In the genomic region with DNA sequence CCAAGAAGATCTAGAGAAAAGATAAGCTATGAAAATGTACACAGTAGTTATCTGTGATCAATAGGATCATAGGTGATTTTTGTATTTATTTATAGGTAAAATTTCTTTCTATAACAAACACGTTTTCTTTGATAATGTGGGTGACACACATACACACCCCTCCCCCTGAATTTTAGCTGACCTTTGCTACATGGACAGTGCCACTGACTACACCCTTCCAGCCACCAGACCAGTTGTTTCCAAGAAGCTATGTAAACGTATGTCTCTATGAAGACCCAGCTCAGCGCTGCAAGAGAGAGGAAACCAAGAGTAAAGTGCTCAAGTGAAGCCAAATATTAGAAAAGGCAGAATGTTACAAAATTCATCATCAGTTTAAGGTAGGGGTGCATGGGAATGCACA, we compare ENCODE assay signal across 27 cellular contexts. TPM values are rescaled to one million over a fixed set of nuclear protein-coding genes. Genes with fewer than 3 reads are reported as not detected.
"Had no signal": no experiment of that assay in that cellular context is flagged by ENCODE, and none has a peak within 500 bp of the region (broad histone marks: within the 10 kb centered on the region; RNA-seq: fewer than 3 reads in every experiment).

No MANE protein-coding gene starts in this region.

- H3K4me1 ChIP-seq: ascending aorta, breast epithelium, foreskin keratinocyte had no signal

- H3K27me3 ChIP-seq: ascending aorta, breast epithelium, cardiac muscle cell, esophagus muscularis mucosa, foreskin keratinocyte, gastrocnemius medialis had no signal

- DNase-seq: activated CD4-positive, alpha-beta memory T cell treated with anti-CD3 and anti-CD28 coated beads, Interleukin-2, amount 10 ng/mL, durations not matched to agents 7 days and 5 days; activated CD4-positive, alpha-beta T cell treated with anti-CD3 and anti-CD28 coated beads for 36 hours; activated CD4-positive, alpha-beta T cell treated with anti-CD3 and anti-CD28 coated beads, Interleukin-2, amount 10 ng/mL, durations not matched to agents 24 days and 14 days; activated CD4-positive, alpha-beta T cell treated with anti-CD3 and anti-CD28 coated beads, Interleukin-2, amount 50 U/mL, for 4 hours; activated CD4-positive, CD25-positive, alpha-beta regulatory T cell; activated CD4-positive, CD25-positive, alpha-beta regulatory T cell treated with anti-CD3 and anti-CD28 coated beads, Interleukin-2, amount 50 U/mL, for 72 hours; activated CD8-positive, alpha-beta memory T cell treated with anti-CD3 and anti-CD28 coated beads, Interleukin-2, amount 50 U/mL, for 48 hours; activated gamma-delta T cell; activated naive CD4-positive, alpha-beta T cell; activated naive CD4-positive, alpha-beta T cell treated with anti-CD3 and anti-CD28 coated beads, Interleukin-2, amount 10 ng/mL, durations not matched to agents 7 days and 5 days; activated naive CD8-positive, alpha-beta T cell treated with anti-CD3 and anti-CD28 coated beads, Interleukin-2, amount 10 ng/mL, durations not matched to agents 7 days and 5 days; activated T-cell treated with anti-CD3 and anti-CD28 coated beads for 4 hours; activated T-cell treated with anti-CD3 and anti-CD28 coated beads, Interleukin-2, amount 50 U/mL, for 24 hours; activated T-cell treated with anti-CD3 and anti-CD28 coated beads, Interleukin-2, amount 50 U/mL, for 72 hours; central memory CD4-positive, alpha-beta T cell; cortex of kidney; effector CD4-positive, alpha-beta T cell; effector memory CD8-positive, alpha-beta T cell; erythroblast; foreskin keratinocyte; gastrocnemius medialis; T-helper 2 cell had no signal

- ATAC-seq: activated CD4-positive, alpha-beta T cell treated with anti-CD3 and anti-CD28 coated beads for 36 hours; activated naive CD4-positive, alpha-beta T cell treated with anti-CD3 and anti-CD28 coated beads, Interleukin-2, amount 50 U/mL, for 72 hours; activated T-cell treated with anti-CD3 and anti-CD28 coated beads, Interleukin-2, amount 50 U/mL, for 72 hours; effector memory CD8-positive, alpha-beta T cell; foreskin keratinocyte; gastrocnemius medialis had no signal

- H3K4me3 ChIP-seq: ascending aorta, breast epithelium, cardiac muscle cell, esophagus muscularis mucosa, gastrocnemius medialis had no signal

- H3K36me3 ChIP-seq: breast epithelium, cardiac muscle cell had no signal

- H3K9me3 ChIP-seq: ascending aorta, breast epithelium, esophagus muscularis mucosa, gastrocnemius medialis had no signal

- H3K27ac ChIP-seq: ascending aorta, breast epithelium, cardiac muscle cell, esophagus muscularis mucosa, foreskin keratinocyte, gastrocnemius medialis had no signal

RNA-seq across cellular contexts. Expression of a gene that starts 16.3 kb away (rescaled TPM):
- total RNA-seq: activated CD4-positive, alpha-beta memory T cell treated with anti-CD3 and anti-CD28 coated beads, Interleukin-2, amount 10 ng/mL, durations not matched to agents 7 days and 5 days had no signal
